8 cellular contexts compared by ENCODE assay signal in genomic region chr13:40665061-40665753, GRCh38. TPM values are rescaled to one million over a fixed set of nuclear protein-coding genes. Genes with fewer than 3 reads are reported as not detected.
A peak's percentile ranks its signal among the peaks of the same experiment; 100 is the strongest.
DNase-seq lines count a peak whose midpoint lies in the region; ATAC-seq and TF ChIP-seq lines count a peak whose summit lies in the region.

No MANE protein-coding gene starts in this region.

- H3K4me1 Mint-ChIP-seq in WTC11, result peaks cover 58% of the 10 kb centered on the region
- H3K4me1 Mint-ChIP-seq in stimulated activated naive B cell treated with anti-CD40 and anti-IgM and Interleukin-4, amounts not matched to agents 10 μg/mL and 1 μg/mL and 100 μg/mL, for 72 hours, result peaks cover 23 to 48% of the 10 kb centered on the region in 2 donors

- H3K4me3 ChIP-seq in duodenal mucosa (ENCODE audit: low read depth in 1 of 2, low read length in 2 of 2) (peak overlapping the region; percentile 89 to 95), lung (peak overlapping the region; percentile 99)

- no peaks in the 10 kb centered on the region for H3K27me3 ChIP-seq in duodenal mucosa (ENCODE audit: control insufficient read depth in 1 of 2, insufficient read depth in 2 of 2, low read length in 2 of 2)
- no peaks in the 10 kb centered on the region for H3K27me3 ChIP-seq in lung (ENCODE audit: control insufficient read depth, insufficient read depth)

- POLR2A ChIA-PET in WTC11 (lab: Charles Lee), result interaction anchor here (1.1 kb wide), 1 partner anchor 12 kb away, joined by 3 read pairs; no protein-coding TSS in a partner anchor

- peak overlapping the region; percentile 88 for H3K4me3 Mint-ChIP-seq in WTC11
- peak overlapping the region; percentile 95 to 99 for H3K4me3 Mint-ChIP-seq in stimulated activated naive B cell treated with anti-CD40 and anti-IgM and Interleukin-4, amounts not matched to agents 10 μg/mL and 1 μg/mL and 100 μg/mL, for 72 hours

- ATAC-seq in HG03159 (IDR thresholded peaks at IDR 0.05; ENCODE audit: unreplicated experiment) (peak; percentile 6), WTC11 (no peak), lung (ENCODE audit: insufficient read depth, low FRiP score) (peak; percentile 19)
- ATAC-seq in stimulated activated naive B cell treated with anti-CD40 and anti-IgM and Interleukin-4, amounts not matched to agents 10 μg/mL and 1 μg/mL and 100 μg/mL, for 72 hours (replicated peaks), result peak; percentile 14 to 15

- H3K27me3 Mint-ChIP-seq in WTC11 (ENCODE audit: low read depth), result no peaks in the 10 kb centered on the region; the same call in 1 of the 2 replicates
- no peaks in the 10 kb centered on the region for H3K27me3 Mint-ChIP-seq in stimulated activated naive B cell treated with anti-CD40 and anti-IgM and Interleukin-4, amounts not matched to agents 10 μg/mL and 1 μg/mL and 100 μg/mL, for 72 hours

- H3K27ac Mint-ChIP-seq in WTC11, result no peak overlapping the region
- H3K27ac Mint-ChIP-seq in stimulated activated naive B cell treated with anti-CD40 and anti-IgM and Interleukin-4, amounts not matched to agents 10 μg/mL and 1 μg/mL and 100 μg/mL, for 72 hours, result peak overlapping the region; percentile 98

- H3K36me3 ChIP-seq in duodenal mucosa (ENCODE audit: control insufficient read depth in 1 of 2, insufficient read depth in 2 of 2, low read length in 2 of 2), result peaks cover 0 to 3% of the 10 kb centered on the region in 2 donors
- H3K36me3 ChIP-seq in lung (ENCODE audit: control insufficient read depth in 2 of 2, insufficient read depth in 2 of 2, low read length in 2 of 2), result no peaks in the 10 kb centered on the region

- TF ChIP-seq CTCF in WTC11 (IDR thresholded peaks at IDR 0.05) (no peak), lung (IDR thresholded peaks at IDR 0.05; ENCODE audit: control extremely low read depth, extremely low read depth) (no peak)

- 0% methylated on average over 66 to 83 of the region's 83 CpGs for WGBS in lung, 2 donors

- H3K9me3 ChIP-seq in duodenal mucosa (ENCODE audit: control insufficient read depth in 1 of 2, low read length in 2 of 2) (no peaks in the 10 kb centered on the region), lung (ENCODE audit: control insufficient read depth in 2 of 2, insufficient read depth in 1 of 2, low read length in 1 of 2) (no peaks in the 10 kb centered on the region)

- peak overlapping the region; percentile 82 to 92 for H3K9ac ChIP-seq in duodenal mucosa (ENCODE audit: low read depth in 1 of 2, low read length in 2 of 2)

- H3K9me3 Mint-ChIP-seq in WTC11, result no peaks in the 10 kb centered on the region
- H3K9me3 Mint-ChIP-seq in stimulated activated naive B cell treated with anti-CD40 and anti-IgM and Interleukin-4, amounts not matched to agents 10 μg/mL and 1 μg/mL and 100 μg/mL, for 72 hours, result no peaks in the 10 kb centered on the region

- DNase-seq in DMS 273 (lab: John Stamatoyannopoulos, UW; ENCODE audit: unreplicated experiment) (peak; percentile 65), DMS 273 treated with DMSO at 0.1 percent for 48 hours (lab: John Stamatoyannopoulos, UW) (no peak), WTC11 (ENCODE audit: low spot score) (peak; percentile 36), lung (ENCODE audit: low spot score) (peak; percentile 36), NCI-H1048 (lab: John Stamatoyannopoulos, UW) (no peak)
- peak; percentile 45 for DNase-seq in stimulated activated naive B cell treated with anti-CD40 and anti-IgM and Interleukin-4, amounts not matched to agents 10 μg/mL and 1 μg/mL and 100 μg/mL, for 72 hours

- H3K27ac ChIP-seq in duodenal mucosa (ENCODE audit: low read depth, low read length) (peak overlapping the region; percentile 92), lung (ENCODE audit: low read depth in 1 of 2, low read length in 1 of 2) (peak overlapping the region; percentile 97 to 100)

- peaks cover 13 to 21% of the 10 kb centered on the region in 2 donors for H3K4me1 ChIP-seq in duodenal mucosa (ENCODE audit: control insufficient read depth in 1 of 2, insufficient read depth in 2 of 2, low read length in 2 of 2)
- peaks cover 2 to 3% of the 10 kb centered on the region in 2 donors for H3K4me1 ChIP-seq in lung (ENCODE audit: control insufficient read depth in 2 of 2, insufficient read depth in 2 of 2, low read length in 2 of 2)

- no peaks in the 10 kb centered on the region for H3K36me3 Mint-ChIP-seq in WTC11
- H3K36me3 Mint-ChIP-seq in stimulated activated naive B cell treated with anti-CD40 and anti-IgM and Interleukin-4, amounts not matched to agents 10 μg/mL and 1 μg/mL and 100 μg/mL, for 72 hours, result peaks cover 10 to 16% of the 10 kb centered on the region in 2 donors

- CTCF ChIA-PET in WTC11 (lab: Charles Lee), result interaction anchor here (1.4 kb wide), 1 partner anchor 19 kb away, joined by 5 read pairs; no protein-coding TSS in a partner anchor

TF ChIP-seq in WTC11, 78 proteins besides CTCF, POLR2A, EP300 and RAD21 (continues in another document):
- TF ChIP-seq CREM (CRISPR knock-in tag; IDR thresholded peaks at IDR 0.05), result no peak
- no peak for TF ChIP-seq CBFB (CRISPR knock-in tag; IDR thresholded peaks at IDR 0.05; ENCODE audit: low read depth)
- TF ChIP-seq ESRRA (CRISPR knock-in tag; IDR thresholded peaks at IDR 0.05; ENCODE audit: borderline replicate concordance), result no peak; the same call in 1 of the 2 replicates
- TF ChIP-seq ZNF263 (CRISPR knock-in tag; IDR thresholded peaks at IDR 0.05; ENCODE audit: low read depth), result no peak
- no peak for TF ChIP-seq GABPB1 (CRISPR knock-in tag; IDR thresholded peaks at IDR 0.05)
- TF ChIP-seq FOXP4 (CRISPR knock-in tag; IDR thresholded peaks at IDR 0.05), result no peak
- TF ChIP-seq NFATC4 (CRISPR knock-in tag; IDR thresholded peaks at IDR 0.05), result no peak
- no peak for TF ChIP-seq TEAD1 (CRISPR knock-in tag; IDR thresholded peaks at IDR 0.05)
- TF ChIP-seq PREB (CRISPR knock-in tag; IDR thresholded peaks at IDR 0.05; ENCODE audit: borderline replicate concordance), result no peak
- TF ChIP-seq KAT7 (CRISPR knock-in tag; IDR thresholded peaks at IDR 0.05; ENCODE audit: borderline replicate concordance), result peak; percentile 27; the same call in 1 of the 2 replicates
- TF ChIP-seq RORB (CRISPR knock-in tag; IDR thresholded peaks at IDR 0.05), result no peak
- no peak for TF ChIP-seq ZNF219 (CRISPR knock-in tag; IDR thresholded peaks at IDR 0.05; ENCODE audit: borderline replicate concordance)
- no peak for TF ChIP-seq RELA (CRISPR knock-in tag; IDR thresholded peaks at IDR 0.05; ENCODE audit: borderline replicate concordance)
- no peak for TF ChIP-seq ATF1 (CRISPR knock-in tag; IDR thresholded peaks at IDR 0.05)
- TF ChIP-seq SP1 (CRISPR knock-in tag; conservative IDR thresholded peaks at IDR 0.05), result no peak
- no peak for TF ChIP-seq ZNF416 (CRISPR knock-in tag; IDR thresholded peaks at IDR 0.05)
- 0 out of 2 replicates have a peak, but pooled peaks have one; percentile 41 for TF ChIP-seq FOXK1 (CRISPR knock-in tag; IDR thresholded peaks at IDR 0.05)
- peak; percentile 54 for TF ChIP-seq FOXP1 (CRISPR knock-in tag; IDR thresholded peaks at IDR 0.05; ENCODE audit: borderline replicate concordance)
- no peak for TF ChIP-seq HMGA2 (CRISPR knock-in tag; IDR thresholded peaks at IDR 0.05)
- TF ChIP-seq ATF2 (CRISPR knock-in tag; IDR thresholded peaks at IDR 0.05; ENCODE audit: borderline replicate concordance, low read depth), result no peak

RNA-seq across cellular contexts. Expression of gene FOXO1, which starts 1.2 kb away (rescaled TPM):
- 34.3 to 37.9 TPM (median 34.4 TPM) in 3 replicates for total RNA-seq in WTC11 (2021)
- total RNA-seq in lung, result 10 to 100 TPM; 31.6 to 37.1 TPM
- polyA plus RNA-seq in lung, result 10 to 100 TPM in 1 of 2 donors, 1 to 10 TPM in 1; 4.1 to 11.0 TPM

Comparison
In these comparisons a context has a peak if more than half of its experiments do, and no peak if none do; other contexts are left out.
1. DNase-seq: peak in DMS 273 (single experiment), WTC11 (single experiment), lung (single experiment) and stimulated activated naive B cell treated with anti-CD40 and anti-IgM and Interleukin-4, amounts not matched to agents 10 μg/mL and 1 μg/mL and 100 μg/mL, for 72 hours (single experiment); none in DMS 273 treated with DMSO at 0.1 percent for 48 hours (single experiment) and NCI-H1048 (single experiment).